ENCODE assay signal across 1 cellular context in the genomic region with DNA sequence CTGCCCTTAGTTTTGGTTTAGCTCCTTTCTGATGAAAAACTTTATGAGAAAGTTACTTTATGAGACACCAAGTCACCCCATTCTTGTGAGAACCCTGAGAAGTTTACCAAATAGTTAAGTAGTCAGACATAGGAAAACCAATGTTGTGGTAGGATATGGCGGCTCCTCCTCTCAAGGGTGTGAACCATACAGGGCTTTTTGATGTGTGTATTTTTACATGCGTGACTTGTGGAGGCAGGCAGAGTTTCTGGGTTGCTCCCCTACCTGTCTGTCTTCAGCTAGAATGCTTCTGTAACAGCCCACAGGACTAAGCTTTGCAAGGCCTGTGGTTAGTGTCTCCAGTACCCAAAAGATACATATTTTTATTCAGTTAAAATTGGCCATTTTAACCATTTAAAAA.
TF ChIP-seq lines count a peak whose summit lies in the region.

No MANE protein-coding gene starts in this region.

TF ChIP-seq in GM12878, 131 proteins besides CTCF, POLR2A, EP300 and RAD21 (continued from another document):
- TF ChIP-seq, protein P1, sequence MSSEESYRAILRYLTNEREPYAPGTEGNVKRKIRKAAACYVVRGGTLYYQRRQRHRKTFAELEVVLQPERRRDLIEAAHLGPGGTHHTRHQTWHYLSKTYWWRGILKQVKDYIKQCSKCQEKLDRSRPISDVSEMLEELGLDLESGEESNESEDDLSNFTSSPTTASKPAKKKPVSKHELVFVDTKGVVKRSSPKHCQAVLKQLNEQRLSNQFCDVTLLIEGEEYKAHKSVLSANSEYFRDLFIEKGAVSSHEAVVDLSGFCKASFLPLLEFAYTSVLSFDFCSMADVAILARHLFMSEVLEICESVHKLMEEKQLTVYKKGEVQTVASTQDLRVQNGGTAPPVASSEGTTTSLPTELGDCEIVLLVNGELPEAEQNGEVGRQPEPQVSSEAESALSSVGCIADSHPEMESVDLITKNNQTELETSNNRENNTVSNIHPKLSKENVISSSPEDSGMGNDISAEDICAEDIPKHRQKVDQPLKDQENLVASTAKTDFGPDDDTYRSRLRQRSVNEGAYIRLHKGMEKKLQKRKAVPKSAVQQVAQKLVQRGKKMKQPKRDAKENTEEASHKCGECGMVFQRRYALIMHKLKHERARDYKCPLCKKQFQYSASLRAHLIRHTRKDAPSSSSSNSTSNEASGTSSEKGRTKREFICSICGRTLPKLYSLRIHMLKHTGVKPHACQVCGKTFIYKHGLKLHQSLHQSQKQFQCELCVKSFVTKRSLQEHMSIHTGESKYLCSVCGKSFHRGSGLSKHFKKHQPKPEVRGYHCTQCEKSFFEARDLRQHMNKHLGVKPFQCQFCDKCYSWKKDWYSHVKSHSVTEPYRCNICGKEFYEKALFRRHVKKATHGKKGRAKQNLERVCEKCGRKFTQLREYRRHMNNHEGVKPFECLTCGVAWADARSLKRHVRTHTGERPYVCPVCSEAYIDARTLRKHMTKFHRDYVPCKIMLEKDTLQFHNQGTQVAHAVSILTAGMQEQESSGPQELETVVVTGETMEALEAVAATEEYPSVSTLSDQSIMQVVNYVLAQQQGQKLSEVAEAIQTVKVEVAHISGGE (CRISPR knock-in tag; IDR thresholded peaks at IDR 0.05), result no peak
- TF ChIP-seq KAT2A (conservative IDR thresholded peaks at IDR 0.05; ENCODE audit: control insufficient read depth, low read depth, low read length) (no peak), RB1 (IDR thresholded peaks at IDR 0.05; ENCODE audit: borderline replicate concordance) (no peak), BACH1 (IDR thresholded peaks at IDR 0.05; ENCODE audit: borderline replicate concordance) (no peak), TCF3 (IDR thresholded peaks at IDR 0.05; ENCODE audit: borderline replicate concordance, insufficient read depth, low read depth, low read length) (no peak), RUNX3 (IDR thresholded peaks at IDR 0.05; ENCODE audit: low read length) (peak; percentile 60), RBBP5 (conservative IDR thresholded peaks at IDR 0.05) (no peak), PAX8 (IDR thresholded peaks at IDR 0.05) (no peak), MEF2B (IDR thresholded peaks at IDR 0.05; ENCODE audit: partially characterized antibody, poor library complexity, severe bottlenecking) (peak; percentile 75), DPF2 (IDR thresholded peaks at IDR 0.05) (no peak)
- TF ChIP-seq, protein P2, sequence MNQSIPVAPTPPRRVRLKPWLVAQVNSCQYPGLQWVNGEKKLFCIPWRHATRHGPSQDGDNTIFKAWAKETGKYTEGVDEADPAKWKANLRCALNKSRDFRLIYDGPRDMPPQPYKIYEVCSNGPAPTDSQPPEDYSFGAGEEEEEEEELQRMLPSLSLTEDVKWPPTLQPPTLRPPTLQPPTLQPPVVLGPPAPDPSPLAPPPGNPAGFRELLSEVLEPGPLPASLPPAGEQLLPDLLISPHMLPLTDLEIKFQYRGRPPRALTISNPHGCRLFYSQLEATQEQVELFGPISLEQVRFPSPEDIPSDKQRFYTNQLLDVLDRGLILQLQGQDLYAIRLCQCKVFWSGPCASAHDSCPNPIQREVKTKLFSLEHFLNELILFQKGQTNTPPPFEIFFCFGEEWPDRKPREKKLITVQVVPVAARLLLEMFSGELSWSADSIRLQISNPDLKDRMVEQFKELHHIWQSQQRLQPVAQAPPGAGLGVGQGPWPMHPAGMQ (IDR thresholded peaks at IDR 0.05; ENCODE audit: borderline replicate concordance), result no peak
- TF ChIP-seq, protein P3, sequence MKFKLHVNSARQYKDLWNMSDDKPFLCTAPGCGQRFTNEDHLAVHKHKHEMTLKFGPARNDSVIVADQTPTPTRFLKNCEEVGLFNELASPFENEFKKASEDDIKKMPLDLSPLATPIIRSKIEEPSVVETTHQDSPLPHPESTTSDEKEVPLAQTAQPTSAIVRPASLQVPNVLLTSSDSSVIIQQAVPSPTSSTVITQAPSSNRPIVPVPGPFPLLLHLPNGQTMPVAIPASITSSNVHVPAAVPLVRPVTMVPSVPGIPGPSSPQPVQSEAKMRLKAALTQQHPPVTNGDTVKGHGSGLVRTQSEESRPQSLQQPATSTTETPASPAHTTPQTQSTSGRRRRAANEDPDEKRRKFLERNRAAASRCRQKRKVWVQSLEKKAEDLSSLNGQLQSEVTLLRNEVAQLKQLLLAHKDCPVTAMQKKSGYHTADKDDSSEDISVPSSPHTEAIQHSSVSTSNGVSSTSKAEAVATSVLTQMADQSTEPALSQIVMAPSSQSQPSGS (IDR thresholded peaks at IDR 0.05; ENCODE audit: low read length), result peak; percentile 48; the same call in 1 of the 2 replicates
- TF ChIP-seq, protein P4, sequence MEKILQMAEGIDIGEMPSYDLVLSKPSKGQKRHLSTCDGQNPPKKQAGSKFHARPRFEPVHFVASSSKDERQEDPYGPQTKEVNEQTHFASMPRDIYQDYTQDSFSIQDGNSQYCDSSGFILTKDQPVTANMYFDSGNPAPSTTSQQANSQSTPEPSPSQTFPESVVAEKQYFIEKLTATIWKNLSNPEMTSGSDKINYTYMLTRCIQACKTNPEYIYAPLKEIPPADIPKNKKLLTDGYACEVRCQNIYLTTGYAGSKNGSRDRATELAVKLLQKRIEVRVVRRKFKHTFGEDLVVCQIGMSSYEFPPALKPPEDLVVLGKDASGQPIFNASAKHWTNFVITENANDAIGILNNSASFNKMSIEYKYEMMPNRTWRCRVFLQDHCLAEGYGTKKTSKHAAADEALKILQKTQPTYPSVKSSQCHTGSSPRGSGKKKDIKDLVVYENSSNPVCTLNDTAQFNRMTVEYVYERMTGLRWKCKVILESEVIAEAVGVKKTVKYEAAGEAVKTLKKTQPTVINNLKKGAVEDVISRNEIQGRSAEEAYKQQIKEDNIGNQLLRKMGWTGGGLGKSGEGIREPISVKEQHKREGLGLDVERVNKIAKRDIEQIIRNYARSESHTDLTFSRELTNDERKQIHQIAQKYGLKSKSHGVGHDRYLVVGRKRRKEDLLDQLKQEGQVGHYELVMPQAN (conservative IDR thresholded peaks at IDR 0.05), result no peak
- TF ChIP-seq, protein P5, sequence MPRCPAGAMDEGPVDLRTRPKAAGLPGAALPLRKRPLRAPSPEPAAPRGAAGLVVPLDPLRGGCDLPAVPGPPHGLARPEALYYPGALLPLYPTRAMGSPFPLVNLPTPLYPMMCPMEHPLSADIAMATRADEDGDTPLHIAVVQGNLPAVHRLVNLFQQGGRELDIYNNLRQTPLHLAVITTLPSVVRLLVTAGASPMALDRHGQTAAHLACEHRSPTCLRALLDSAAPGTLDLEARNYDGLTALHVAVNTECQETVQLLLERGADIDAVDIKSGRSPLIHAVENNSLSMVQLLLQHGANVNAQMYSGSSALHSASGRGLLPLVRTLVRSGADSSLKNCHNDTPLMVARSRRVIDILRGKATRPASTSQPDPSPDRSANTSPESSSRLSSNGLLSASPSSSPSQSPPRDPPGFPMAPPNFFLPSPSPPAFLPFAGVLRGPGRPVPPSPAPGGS (IDR thresholded peaks at IDR 0.05; ENCODE audit: borderline replicate concordance, insufficient read depth, low read depth, low read length, poor library complexity, severe bottlenecking), result peak; percentile 78
- TF ChIP-seq, protein P6, sequence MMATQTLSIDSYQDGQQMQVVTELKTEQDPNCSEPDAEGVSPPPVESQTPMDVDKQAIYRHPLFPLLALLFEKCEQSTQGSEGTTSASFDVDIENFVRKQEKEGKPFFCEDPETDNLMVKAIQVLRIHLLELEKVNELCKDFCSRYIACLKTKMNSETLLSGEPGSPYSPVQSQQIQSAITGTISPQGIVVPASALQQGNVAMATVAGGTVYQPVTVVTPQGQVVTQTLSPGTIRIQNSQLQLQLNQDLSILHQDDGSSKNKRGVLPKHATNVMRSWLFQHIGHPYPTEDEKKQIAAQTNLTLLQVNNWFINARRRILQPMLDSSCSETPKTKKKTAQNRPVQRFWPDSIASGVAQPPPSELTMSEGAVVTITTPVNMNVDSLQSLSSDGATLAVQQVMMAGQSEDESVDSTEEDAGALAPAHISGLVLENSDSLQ (IDR thresholded peaks at IDR 0.05), result peak; percentile 75
- TF ChIP-seq, protein P7, sequence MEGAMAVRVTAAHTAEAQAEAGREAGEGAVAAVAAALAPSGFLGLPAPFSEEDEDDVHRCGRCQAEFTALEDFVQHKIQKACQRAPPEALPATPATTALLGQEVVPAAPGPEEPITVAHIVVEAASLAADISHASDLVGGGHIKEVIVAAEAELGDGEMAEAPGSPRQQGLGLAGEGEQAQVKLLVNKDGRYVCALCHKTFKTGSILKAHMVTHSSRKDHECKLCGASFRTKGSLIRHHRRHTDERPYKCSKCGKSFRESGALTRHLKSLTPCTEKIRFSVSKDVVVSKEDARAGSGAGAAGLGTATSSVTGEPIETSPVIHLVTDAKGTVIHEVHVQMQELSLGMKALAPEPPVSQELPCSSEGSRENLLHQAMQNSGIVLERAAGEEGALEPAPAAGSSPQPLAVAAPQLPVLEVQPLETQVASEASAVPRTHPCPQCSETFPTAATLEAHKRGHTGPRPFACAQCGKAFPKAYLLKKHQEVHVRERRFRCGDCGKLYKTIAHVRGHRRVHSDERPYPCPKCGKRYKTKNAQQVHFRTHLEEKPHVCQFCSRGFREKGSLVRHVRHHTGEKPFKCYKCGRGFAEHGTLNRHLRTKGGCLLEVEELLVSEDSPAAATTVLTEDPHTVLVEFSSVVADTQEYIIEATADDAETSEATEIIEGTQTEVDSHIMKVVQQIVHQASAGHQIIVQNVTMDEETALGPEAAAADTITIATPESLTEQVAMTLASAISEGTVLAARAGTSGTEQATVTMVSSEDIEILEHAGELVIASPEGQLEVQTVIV (IDR thresholded peaks at IDR 0.05; ENCODE audit: borderline replicate concordance, partially characterized antibody), result no peak
